31 cellular contexts compared by ENCODE assay signal in genomic region chr2:18899725-18900124, GRCh38.
DNase-seq lines count a peak whose midpoint lies in the region; ATAC-seq, FAIRE-seq and TF ChIP-seq lines count a peak whose summit lies in the region.
"Had no signal": no experiment of that assay in that cellular context is flagged by ENCODE, and none has a peak within 500 bp of the region (broad histone marks: within the 10 kb centered on the region; RNA-seq: fewer than 3 reads in every experiment).

No MANE protein-coding gene starts in this region.

- H3K9ac ChIP-seq in BLaER1, result no peak overlapping the region

- H3K4me1 ChIP-seq in BLaER1 (peaks cover 12% of the 10 kb centered on the region), ascending aorta (peaks cover 9 to 23% of the 10 kb centered on the region in 2 donors)
- H3K4me1 ChIP-seq: upper lobe of right lung had no signal

- H3K27me3 ChIP-seq in BLaER1 (no peaks in the 10 kb centered on the region), ascending aorta (no peaks in the 10 kb centered on the region)
- H3K27me3 ChIP-seq: adrenal gland, esophagus muscularis mucosa, upper lobe of right lung had no signal

- FAIRE-seq in frontal cortex (lab: Jason Lieb, UNC), result no peak
- FAIRE-seq: endometrium, HepG2 had no signal

- ATAC-seq in left ventricle myocardium superior (peak; percentile 50), GM18873 (IDR thresholded peaks at IDR 0.05; ENCODE audit: low FRiP score, unreplicated experiment) (no peak)
- ATAC-seq: HepG2, PC-3, SK-N-SH treated with all-trans-retinoic acid at 6 μM for 48 hours, upper lobe of right lung had no signal

- no peaks in the 10 kb centered on the region for H3K36me3 ChIP-seq in BLaER1
- no peaks in the 10 kb centered on the region for H3K36me3 ChIP-seq in ascending aorta
- H3K36me3 ChIP-seq: adrenal gland, esophagus muscularis mucosa, upper lobe of right lung had no signal

- H3K9me3 ChIP-seq in BLaER1, result no peaks in the 10 kb centered on the region
- H3K9me3 ChIP-seq in ascending aorta, result no peaks in the 10 kb centered on the region
- H3K9me3 ChIP-seq: adrenal gland, esophagus muscularis mucosa, upper lobe of right lung had no signal

- peak overlapping the region; percentile 24; the same call in 1 of the 2 replicates for H3K4me2 ChIP-seq in BLaER1

- no peak for TF ChIP-seq CTCF in ascending aorta (IDR thresholded peaks at IDR 0.05)

- H3K4me3 ChIP-seq in BLaER1, result no peak overlapping the region
- H3K4me3 ChIP-seq in ascending aorta, result no peak overlapping the region
- H3K4me3 ChIP-seq: adrenal gland, esophagus muscularis mucosa, upper lobe of right lung had no signal

- DNase-seq in ascending aorta (ENCODE audit: low spot score in 2 of 2), result no peak
- DNase-seq in left ventricle myocardium superior, result no peak
- peak; percentile 76 for DNase-seq in renal cortical epithelial cell (ENCODE audit: low read depth)
- DNase-seq in activated CD4-positive, CD25-positive, alpha-beta regulatory T cell treated with anti-CD3 and anti-CD28 coated beads, Interleukin-2, amount 50 U/mL, for 72 hours, result no peak
- DNase-seq in frontal cortex (ENCODE audit: low spot score in 2 of 2), result no peak
- no peak for DNase-seq in GM03348 (ENCODE audit: low spot score)
- DNase-seq: activated CD4-positive, alpha-beta memory T cell treated with anti-CD3 and anti-CD28 coated beads for 36 hours; activated CD4-positive, alpha-beta T cell treated with anti-CD3 and anti-CD28 coated beads for 1 hour; activated CD8-positive, alpha-beta memory T cell treated with anti-CD3 and anti-CD28 coated beads, Interleukin-2, amount 50 U/mL, for 4 hours; activated naive CD4-positive, alpha-beta T cell treated with Interleukin-2 at 50 U/mL for 16 hours; adrenal gland; CD4-positive, alpha-beta memory T cell; cerebellar nuclear complex; H7; hypothalamus; immature natural killer cell; Kasumi-1; MV-4-11; NCI-H1436 treated with DMSO at 0.1 percent for 48 hours; NCI-H2081 treated with DMSO at 0.1 percent for 48 hours; NCI-H226; NCI-H526 treated with DMSO at 0.1 percent for 48 hours; PC-3; stimulated activated CD4-positive, alpha-beta T cell treated with anti-CD3 and anti-CD28 coated beads, Interleukin-4, amount 100 ng/mL, for 24 hours; upper lobe of right lung had no signal

- H3K27ac ChIP-seq in BLaER1 (no peak overlapping the region), ascending aorta (peak overlapping the region; percentile 74 to 91)

- H4K20me1 ChIP-seq in BLaER1, result no peaks in the 10 kb centered on the region

- intact Hi-C loops in ascending aorta (cut with DNase I) (loop anchor here (5.0 to 10.0 kb wide), 5 partner anchors 88 to 965 kb away; no protein-coding TSS in a partner anchor), left ventricle myocardium superior (cut with micrococcal nuclease) (no loop called here)
